Comparison of ENCODE assay signal across 1 cellular context in the genomic region with DNA sequence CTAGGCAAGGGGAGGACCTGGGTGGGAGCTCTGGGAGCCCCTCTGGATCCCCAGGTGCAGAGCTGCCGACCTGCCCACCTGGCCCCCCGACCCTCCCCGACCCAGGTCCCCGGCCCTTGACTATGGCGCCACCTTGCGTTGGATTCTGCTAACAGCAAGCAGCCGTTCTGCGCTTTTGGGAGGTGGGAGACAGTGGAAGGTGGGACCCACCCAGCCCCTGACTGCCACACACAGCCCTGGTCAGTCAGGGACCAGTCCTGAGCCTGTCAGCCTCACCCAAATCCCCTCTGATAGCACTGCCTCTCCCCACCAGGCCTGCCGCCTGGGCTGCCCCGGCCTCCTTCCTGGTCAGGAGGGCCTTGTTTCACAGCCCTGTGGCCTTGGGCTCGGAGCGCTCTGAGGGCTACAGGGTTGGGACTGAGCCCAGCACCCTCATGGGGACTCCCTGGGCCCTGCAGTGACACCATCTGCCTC.
TF ChIP-seq lines count a peak whose summit lies in the region.

No MANE protein-coding gene starts in this region.

TF ChIP-seq in H1, 55 proteins besides CTCF, POLR2A, EP300 and RAD21 (continued from another document):
- TF ChIP-seq, protein P1, sequence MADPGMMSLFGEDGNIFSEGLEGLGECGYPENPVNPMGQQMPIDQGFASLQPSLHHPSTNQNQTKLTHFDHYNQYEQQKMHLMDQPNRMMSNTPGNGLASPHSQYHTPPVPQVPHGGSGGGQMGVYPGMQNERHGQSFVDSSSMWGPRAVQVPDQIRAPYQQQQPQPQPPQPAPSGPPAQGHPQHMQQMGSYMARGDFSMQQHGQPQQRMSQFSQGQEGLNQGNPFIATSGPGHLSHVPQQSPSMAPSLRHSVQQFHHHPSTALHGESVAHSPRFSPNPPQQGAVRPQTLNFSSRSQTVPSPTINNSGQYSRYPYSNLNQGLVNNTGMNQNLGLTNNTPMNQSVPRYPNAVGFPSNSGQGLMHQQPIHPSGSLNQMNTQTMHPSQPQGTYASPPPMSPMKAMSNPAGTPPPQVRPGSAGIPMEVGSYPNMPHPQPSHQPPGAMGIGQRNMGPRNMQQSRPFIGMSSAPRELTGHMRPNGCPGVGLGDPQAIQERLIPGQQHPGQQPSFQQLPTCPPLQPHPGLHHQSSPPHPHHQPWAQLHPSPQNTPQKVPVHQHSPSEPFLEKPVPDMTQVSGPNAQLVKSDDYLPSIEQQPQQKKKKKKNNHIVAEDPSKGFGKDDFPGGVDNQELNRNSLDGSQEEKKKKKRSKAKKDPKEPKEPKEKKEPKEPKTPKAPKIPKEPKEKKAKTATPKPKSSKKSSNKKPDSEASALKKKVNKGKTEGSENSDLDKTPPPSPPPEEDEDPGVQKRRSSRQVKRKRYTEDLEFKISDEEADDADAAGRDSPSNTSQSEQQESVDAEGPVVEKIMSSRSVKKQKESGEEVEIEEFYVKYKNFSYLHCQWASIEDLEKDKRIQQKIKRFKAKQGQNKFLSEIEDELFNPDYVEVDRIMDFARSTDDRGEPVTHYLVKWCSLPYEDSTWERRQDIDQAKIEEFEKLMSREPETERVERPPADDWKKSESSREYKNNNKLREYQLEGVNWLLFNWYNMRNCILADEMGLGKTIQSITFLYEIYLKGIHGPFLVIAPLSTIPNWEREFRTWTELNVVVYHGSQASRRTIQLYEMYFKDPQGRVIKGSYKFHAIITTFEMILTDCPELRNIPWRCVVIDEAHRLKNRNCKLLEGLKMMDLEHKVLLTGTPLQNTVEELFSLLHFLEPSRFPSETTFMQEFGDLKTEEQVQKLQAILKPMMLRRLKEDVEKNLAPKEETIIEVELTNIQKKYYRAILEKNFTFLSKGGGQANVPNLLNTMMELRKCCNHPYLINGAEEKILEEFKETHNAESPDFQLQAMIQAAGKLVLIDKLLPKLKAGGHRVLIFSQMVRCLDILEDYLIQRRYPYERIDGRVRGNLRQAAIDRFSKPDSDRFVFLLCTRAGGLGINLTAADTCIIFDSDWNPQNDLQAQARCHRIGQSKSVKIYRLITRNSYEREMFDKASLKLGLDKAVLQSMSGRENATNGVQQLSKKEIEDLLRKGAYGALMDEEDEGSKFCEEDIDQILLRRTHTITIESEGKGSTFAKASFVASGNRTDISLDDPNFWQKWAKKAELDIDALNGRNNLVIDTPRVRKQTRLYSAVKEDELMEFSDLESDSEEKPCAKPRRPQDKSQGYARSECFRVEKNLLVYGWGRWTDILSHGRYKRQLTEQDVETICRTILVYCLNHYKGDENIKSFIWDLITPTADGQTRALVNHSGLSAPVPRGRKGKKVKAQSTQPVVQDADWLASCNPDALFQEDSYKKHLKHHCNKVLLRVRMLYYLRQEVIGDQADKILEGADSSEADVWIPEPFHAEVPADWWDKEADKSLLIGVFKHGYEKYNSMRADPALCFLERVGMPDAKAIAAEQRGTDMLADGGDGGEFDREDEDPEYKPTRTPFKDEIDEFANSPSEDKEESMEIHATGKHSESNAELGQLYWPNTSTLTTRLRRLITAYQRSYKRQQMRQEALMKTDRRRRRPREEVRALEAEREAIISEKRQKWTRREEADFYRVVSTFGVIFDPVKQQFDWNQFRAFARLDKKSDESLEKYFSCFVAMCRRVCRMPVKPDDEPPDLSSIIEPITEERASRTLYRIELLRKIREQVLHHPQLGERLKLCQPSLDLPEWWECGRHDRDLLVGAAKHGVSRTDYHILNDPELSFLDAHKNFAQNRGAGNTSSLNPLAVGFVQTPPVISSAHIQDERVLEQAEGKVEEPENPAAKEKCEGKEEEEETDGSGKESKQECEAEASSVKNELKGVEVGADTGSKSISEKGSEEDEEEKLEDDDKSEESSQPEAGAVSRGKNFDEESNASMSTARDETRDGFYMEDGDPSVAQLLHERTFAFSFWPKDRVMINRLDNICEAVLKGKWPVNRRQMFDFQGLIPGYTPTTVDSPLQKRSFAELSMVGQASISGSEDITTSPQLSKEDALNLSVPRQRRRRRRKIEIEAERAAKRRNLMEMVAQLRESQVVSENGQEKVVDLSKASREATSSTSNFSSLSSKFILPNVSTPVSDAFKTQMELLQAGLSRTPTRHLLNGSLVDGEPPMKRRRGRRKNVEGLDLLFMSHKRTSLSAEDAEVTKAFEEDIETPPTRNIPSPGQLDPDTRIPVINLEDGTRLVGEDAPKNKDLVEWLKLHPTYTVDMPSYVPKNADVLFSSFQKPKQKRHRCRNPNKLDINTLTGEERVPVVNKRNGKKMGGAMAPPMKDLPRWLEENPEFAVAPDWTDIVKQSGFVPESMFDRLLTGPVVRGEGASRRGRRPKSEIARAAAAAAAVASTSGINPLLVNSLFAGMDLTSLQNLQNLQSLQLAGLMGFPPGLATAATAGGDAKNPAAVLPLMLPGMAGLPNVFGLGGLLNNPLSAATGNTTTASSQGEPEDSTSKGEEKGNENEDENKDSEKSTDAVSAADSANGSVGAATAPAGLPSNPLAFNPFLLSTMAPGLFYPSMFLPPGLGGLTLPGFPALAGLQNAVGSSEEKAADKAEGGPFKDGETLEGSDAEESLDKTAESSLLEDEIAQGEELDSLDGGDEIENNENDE (IDR thresholded peaks at IDR 0.05; ENCODE audit: insufficient replicate concordance, low read length) = no peak
- TF ChIP-seq, protein P2, sequence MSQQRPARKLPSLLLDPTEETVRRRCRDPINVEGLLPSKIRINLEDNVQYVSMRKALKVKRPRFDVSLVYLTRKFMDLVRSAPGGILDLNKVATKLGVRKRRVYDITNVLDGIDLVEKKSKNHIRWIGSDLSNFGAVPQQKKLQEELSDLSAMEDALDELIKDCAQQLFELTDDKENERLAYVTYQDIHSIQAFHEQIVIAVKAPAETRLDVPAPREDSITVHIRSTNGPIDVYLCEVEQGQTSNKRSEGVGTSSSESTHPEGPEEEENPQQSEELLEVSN (IDR thresholded peaks at IDR 0.05) = no peak
- TF ChIP-seq RBBP5 (IDR thresholded peaks at IDR 0.05; ENCODE audit: borderline replicate concordance, low read depth, low read length) (no peak), TBP (IDR thresholded peaks at IDR 0.05; ENCODE audit: low read depth, low read length) (no peak), GABPA (IDR thresholded peaks at IDR 0.05; ENCODE audit: borderline replicate concordance, insufficient read depth, low read length) (no peak)
- TF ChIP-seq, protein P3, sequence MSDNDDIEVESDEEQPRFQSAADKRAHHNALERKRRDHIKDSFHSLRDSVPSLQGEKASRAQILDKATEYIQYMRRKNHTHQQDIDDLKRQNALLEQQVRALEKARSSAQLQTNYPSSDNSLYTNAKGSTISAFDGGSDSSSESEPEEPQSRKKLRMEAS (IDR thresholded peaks at IDR 0.05) = no peak
